In the genomic region with DNA sequence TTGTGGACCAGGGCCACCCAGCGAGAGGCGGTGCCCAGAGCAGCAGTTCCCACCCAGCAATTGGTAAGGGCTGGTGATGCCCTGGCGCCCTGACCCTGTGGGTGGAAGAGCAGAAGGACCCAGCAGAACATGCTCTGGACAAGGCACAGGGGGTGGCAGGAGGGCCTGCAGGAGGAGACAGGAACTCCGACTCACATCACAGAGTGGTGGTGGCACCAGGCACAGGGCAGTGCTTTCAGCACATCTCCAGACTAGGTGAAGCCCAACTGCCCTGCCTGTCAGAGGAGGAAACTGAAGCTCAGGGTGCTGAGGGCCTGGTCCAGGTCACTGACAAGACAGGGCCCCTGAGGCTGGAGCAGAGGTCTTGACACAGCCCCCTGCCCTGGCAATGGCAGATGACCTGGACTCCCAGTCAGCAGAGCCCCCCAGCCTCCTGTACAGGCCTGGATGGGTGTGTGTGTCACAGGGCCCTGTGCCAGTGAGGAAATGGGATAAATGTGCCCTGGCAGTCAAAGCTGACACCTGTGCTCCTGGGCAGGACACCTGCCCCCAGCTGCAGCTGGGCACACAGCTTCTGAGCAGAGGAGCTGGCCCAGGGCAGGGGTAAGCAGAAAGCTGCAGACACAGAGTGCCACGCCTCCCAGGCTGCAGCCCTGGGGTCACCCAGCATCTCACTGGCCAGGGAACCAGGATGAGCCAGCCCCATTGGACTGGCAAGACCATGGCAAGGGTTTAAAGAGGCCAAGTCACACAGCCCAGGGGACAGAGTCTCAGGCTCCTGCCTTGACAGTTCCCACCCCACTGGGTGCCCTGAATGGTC, we compare ENCODE assay signal across 18 cellular contexts. TPM values are rescaled to one million over a fixed set of nuclear protein-coding genes. Genes with fewer than 3 reads are reported as not detected.
A peak's percentile ranks its signal among the peaks of the same experiment; 100 is the strongest.
DNase-seq lines count a peak whose midpoint lies in the region; ATAC-seq and TF ChIP-seq lines count a peak whose summit lies in the region.
"Had no signal": no experiment of that assay in that cellular context is flagged by ENCODE, and none has a peak within 500 bp of the region (broad histone marks: within the 10 kb centered on the region; RNA-seq: fewer than 3 reads in every experiment).

No MANE protein-coding gene starts in this region.

- intact Hi-C loops in left ventricle myocardium inferior (cut with micrococcal nuclease) (no loop called here), uterus (cut with DNase I; ENCODE audit: low total_unique reads) (no loop called here)

- no peak overlapping the region for H3K27ac ChIP-seq in right atrium auricular region
- no peak overlapping the region for H3K27ac ChIP-seq in left ventricle myocardium inferior (replicated peaks)
- H3K27ac ChIP-seq in coronary artery = peak overlapping the region in 1 of 2 donors; percentile 47
- no peak overlapping the region for H3K27ac ChIP-seq in uterus
- H3K27ac ChIP-seq: epithelial cell of prostate had no signal

- DNase-seq in right atrium auricular region (ENCODE audit: low spot score) (peak; percentile 56), left ventricle myocardium inferior (no peak), coronary artery (ENCODE audit: low spot score) (peak; percentile 68), osteocyte (ENCODE audit: extremely low spot score, unreplicated experiment) (peak; percentile 78), uterus (peak; percentile 7 to 10), H7 (no peak), SKM-1 treated with dmso at 0.1 percent for 144 hours (lab: John Stamatoyannopoulos, UW; ENCODE audit: unreplicated experiment) (no peak)
- DNase-seq: activated CD4-positive, alpha-beta T cell treated with anti-CD3 and anti-CD28 coated beads for 36 hours; amygdala; HFFc6; NCI-H1105; occipital lobe; stimulated activated naive CD8-positive, alpha-beta T cell treated with anti-CD3 and anti-CD28 coated beads, Interleukin-15, Interleukin-2, amounts not matched to agents 100 U/mL and 50 U/mL, for 24 hours had no signal

- TF ChIP-seq CTCF in right atrium auricular region (IDR thresholded peaks at IDR 0.05) (no peak), left ventricle myocardium inferior (IDR thresholded peaks at IDR 0.05; ENCODE audit: borderline replicate concordance) (no peak), coronary artery (IDR thresholded peaks at IDR 0.05) (no peak), osteocyte (IDR thresholded peaks at IDR 0.05) (no peak), uterus (IDR thresholded peaks at IDR 0.05) (no peak)

- H3K36me3 Mint-ChIP-seq in osteocyte (ENCODE audit: unreplicated experiment) = no peaks in the 10 kb centered on the region
- H3K36me3 Mint-ChIP-seq: mesothelial cell of epicardium had no signal

- H3K4me3 Mint-ChIP-seq in osteocyte (ENCODE audit: unreplicated experiment) = no peak overlapping the region
- H3K4me3 Mint-ChIP-seq: activated CD4-positive, alpha-beta T cell treated with anti-CD3 and anti-CD28 coated beads for 36 hours; activated T-helper 17 cell treated with anti-CD3 and anti-CD28 coated beads, Interleukin-2, amount 50 U/mL, for 72 hours; HFFc6; mesothelial cell of epicardium; T-helper 2 cell treated with Interferon-gamma antibody and Interleukin-4, amounts not matched to agents 5 μg/mL and 100 μg/mL, for 36 hours had no signal

- TF ChIP-seq POLR2A in uterus (IDR thresholded peaks at IDR 0.05) = no peak

- H3K27me3 ChIP-seq in right atrium auricular region (no peaks in the 10 kb centered on the region), left ventricle myocardium inferior (ENCODE audit: low read depth) (no peaks in the 10 kb centered on the region), uterus (no peaks in the 10 kb centered on the region), H7 (ENCODE audit: control insufficient read depth, insufficient read depth, low read length) (no peaks in the 10 kb centered on the region)

- H3K4me1 ChIP-seq in right atrium auricular region (peaks cover 0 to 73% of the 10 kb centered on the region in 2 donors), left ventricle myocardium inferior (peaks cover 76% of the 10 kb centered on the region), uterus (peaks cover 0 to 4% of the 10 kb centered on the region in 2 donors)

- H3K27me3 Mint-ChIP-seq in osteocyte (ENCODE audit: unreplicated experiment) = no peaks in the 10 kb centered on the region
- H3K27me3 Mint-ChIP-seq: activated CD4-positive, alpha-beta T cell treated with anti-CD3 and anti-CD28 coated beads for 36 hours had no signal

- H3K4me1 Mint-ChIP-seq in osteocyte (ENCODE audit: unreplicated experiment) = no peaks in the 10 kb centered on the region
- H3K4me1 Mint-ChIP-seq: activated CD4-positive, alpha-beta T cell treated with anti-CD3 and anti-CD28 coated beads for 36 hours; activated T-helper 17 cell treated with anti-CD3 and anti-CD28 coated beads, Interleukin-2, amount 50 U/mL, for 72 hours; mesothelial cell of epicardium had no signal

- no peak overlapping the region for H3K4me3 ChIP-seq in right atrium auricular region
- no peak overlapping the region for H3K4me3 ChIP-seq in left ventricle myocardium inferior
- H3K4me3 ChIP-seq in coronary artery = no peak overlapping the region
- no peak overlapping the region for H3K4me3 ChIP-seq in uterus
- H3K4me3 ChIP-seq in H7 (ENCODE audit: insufficient read depth, low read depth, low read length) = no peak overlapping the region

- H3K9me3 ChIP-seq in right atrium auricular region = no peaks in the 10 kb centered on the region
- no peaks in the 10 kb centered on the region for H3K9me3 ChIP-seq in left ventricle myocardium inferior (replicated peaks)
- no peaks in the 10 kb centered on the region for H3K9me3 ChIP-seq in uterus

- H3K9me3 Mint-ChIP-seq in osteocyte (ENCODE audit: unreplicated experiment) = no peaks in the 10 kb centered on the region
- H3K9me3 Mint-ChIP-seq: activated T-helper 17 cell treated with anti-CD3 and anti-CD28 coated beads, Interleukin-2, amount 50 U/mL, for 72 hours; HFFc6; mesothelial cell of epicardium; T-helper 2 cell treated with Interferon-gamma antibody and Interleukin-4, amounts not matched to agents 5 μg/mL and 100 μg/mL, for 36 hours had no signal

- H3K36me3 ChIP-seq in right atrium auricular region (peaks cover 47% of the 10 kb centered on the region), left ventricle myocardium inferior (peaks cover 5% of the 10 kb centered on the region), uterus (no peaks in the 10 kb centered on the region), H7 (replicated peaks; ENCODE audit: control insufficient read depth, insufficient read depth, low read length) (no peaks in the 10 kb centered on the region)

- no peak overlapping the region for H3K27ac Mint-ChIP-seq in osteocyte (ENCODE audit: unreplicated experiment)
- H3K27ac Mint-ChIP-seq: activated CD4-positive, alpha-beta T cell treated with anti-CD3 and anti-CD28 coated beads for 36 hours; activated T-helper 17 cell treated with anti-CD3 and anti-CD28 coated beads, Interleukin-2, amount 50 U/mL, for 72 hours; HFFc6; mesothelial cell of epicardium; T-helper 2 cell treated with Interferon-gamma antibody and Interleukin-4, amounts not matched to agents 5 μg/mL and 100 μg/mL, for 36 hours had no signal

- ATAC-seq in HG02852 (IDR thresholded peaks at IDR 0.05; ENCODE audit: unreplicated experiment) = no peak
- ATAC-seq: activated CD4-positive, alpha-beta T cell treated with anti-CD3 and anti-CD28 coated beads for 36 hours; activated T-helper 17 cell treated with anti-CD3 and anti-CD28 coated beads, Interleukin-2, amount 50 U/mL, for 72 hours; stimulated activated naive CD8-positive, alpha-beta T cell treated with anti-CD3 and anti-CD28 coated beads, Interleukin-15, Interleukin-2, amounts not matched to agents 100 U/mL and 50 U/mL, for 24 hours had no signal

RNA-seq across cellular contexts. Expression of gene KLF15, which starts 11.4 kb away (rescaled TPM):
- 10 to 100 TPM; 43.4 to 55.1 TPM for total RNA-seq in right atrium auricular region
- total RNA-seq in left ventricle myocardium inferior = 44.6 TPM
- total RNA-seq in osteocyte = 5.7 and 7.2 TPM in 2 replicates
- 10 to 100 TPM in 3 of 4 donors, 1 to 10 TPM in 1; 1.9 to 23.4 (median 18.2) TPM for total RNA-seq in uterus
- total RNA-seq in H7 (2014; rRNA removed; shearing (Covaris generic)) = 8.5 and 10.5 TPM in 2 replicates

RNA-seq across cellular contexts. Expression of gene CFAP100, which starts 48.9 kb away (rescaled TPM):
- total RNA-seq in right atrium auricular region = not detected
- not detected for total RNA-seq in left ventricle myocardium inferior
- not detected in 2 replicates for total RNA-seq in osteocyte
- total RNA-seq in uterus = 1 to 10 TPM in 1 of 4 donors, under 1 TPM in 1, not detected in 2; 0.98 to 2.8 TPM
- 0.24 and 1.5 TPM in 2 replicates for total RNA-seq in H7 (2014; rRNA removed; shearing (Covaris generic))
- total RNA-seq: activated CD4-positive, alpha-beta T cell treated with anti-CD3 and anti-CD28 coated beads for 36 hours; activated T-helper 17 cell treated with anti-CD3 and anti-CD28 coated beads, Interleukin-2, amount 50 U/mL, for 72 hours; HFFc6; mesothelial cell of epicardium had no signal

Comparison
In these comparisons a context has a peak if more than half of its experiments do, and no peak if none do; other contexts are left out.
1. DNase-seq: peak in right atrium auricular region (single experiment), coronary artery (single experiment), osteocyte (single experiment) and uterus (2 of 2); none in left ventricle myocardium inferior (single experiment), H7 (single experiment) and SKM-1 treated with dmso at 0.1 percent for 144 hours (single experiment).